In the genomic region with DNA sequence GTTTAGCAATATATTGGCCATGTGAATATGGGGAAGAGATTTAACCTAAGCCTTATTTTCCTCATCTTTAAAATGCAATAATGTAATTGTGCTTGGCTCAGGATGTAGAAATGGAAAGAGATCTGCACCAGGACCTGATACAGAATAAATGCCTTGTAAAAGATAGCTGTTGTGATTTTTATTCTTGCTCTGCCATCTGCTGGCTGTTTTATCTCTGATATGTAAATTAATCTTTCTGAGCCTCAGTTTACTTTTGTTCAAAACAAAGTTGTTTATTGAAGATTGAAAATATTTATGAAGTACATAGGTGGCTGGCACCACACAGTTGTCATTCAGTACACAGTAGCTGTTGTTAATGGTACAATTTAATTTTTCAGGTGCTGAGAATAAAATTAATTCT, we compare ENCODE assay signal across 11 cellular contexts. TPM values are rescaled to one million over a fixed set of nuclear protein-coding genes. Genes with fewer than 3 reads are reported as not detected.
DNase-seq lines count a peak whose midpoint lies in the region; ATAC-seq and TF ChIP-seq lines count a peak whose summit lies in the region.
"Had no signal": no experiment of that assay in that cellular context is flagged by ENCODE, and none has a peak within 500 bp of the region (broad histone marks: within the 10 kb centered on the region; RNA-seq: fewer than 3 reads in every experiment).

No MANE protein-coding gene starts in this region.

- H4K20me1 ChIP-seq in DOHH2 (ENCODE audit: control insufficient read depth, insufficient read depth, low read depth, low read length) = 0 out of 2 replicates have a peak, but pooled peaks cover 2% of the 10 kb centered on the region

- no peaks in the 10 kb centered on the region for H3K4me1 Mint-ChIP-seq in endothelial cell (ENCODE audit: unreplicated experiment)

- peaks cover 3% of the 10 kb centered on the region; the same call in 1 of the 2 replicates for H3K79me2 ChIP-seq in DOHH2 (ENCODE audit: control insufficient read depth, low read length)

- intact Hi-C loops in ovary (cut with DNase I) (no loop called here), esophagus squamous epithelium (cut with DNase I) (no loop called here)

- DNase-seq in NAMALWA (ENCODE audit: low spot score) (peak; percentile 25), endothelial cell (ENCODE audit: low spot score) (no peak), ovary (no peak), AG08395 (ENCODE audit: low spot score) (no peak), esophagus squamous epithelium (lab: John Stamatoyannopoulos, UW) (no peak)
- DNase-seq: amniotic stem cell, DMS79 treated with DMSO at 0.1 percent for 48 hours, NCI-H1694 treated with DMSO at 0.1 percent for 48 hours had no signal

- ATAC-seq in GM19455 (IDR thresholded peaks at IDR 0.05; ENCODE audit: unreplicated experiment) = no peak
- ATAC-seq in GM21619 (IDR thresholded peaks at IDR 0.05; ENCODE audit: unreplicated experiment) = no peak

- H3K4me2 ChIP-seq in DOHH2 (ENCODE audit: low read length) = no peak overlapping the region

- TF ChIP-seq EP300 in ovary (IDR thresholded peaks at IDR 0.05) = no peak

- no peaks in the 10 kb centered on the region for H3K9me3 Mint-ChIP-seq in endothelial cell (ENCODE audit: unreplicated experiment)

- peaks cover 1% of the 10 kb centered on the region for H3K27me3 Mint-ChIP-seq in endothelial cell (ENCODE audit: unreplicated experiment)

- TF ChIP-seq CTCF in DOHH2 (IDR thresholded peaks at IDR 0.05; ENCODE audit: low read depth, low read length, poor library complexity, severe bottlenecking) (peak; percentile 44), endothelial cell (IDR thresholded peaks at IDR 0.05; ENCODE audit: unreplicated experiment) (peak; percentile 16), ovary (IDR thresholded peaks at IDR 0.05) (peak in 2 of 3 donors; percentile 16 to 38), esophagus squamous epithelium (IDR thresholded peaks at IDR 0.05) (peak in 1 of 6 experiments; percentile 38)

- H3F3A ChIP-seq in DOHH2 (ENCODE audit: control insufficient read depth, insufficient read depth) = peaks cover 3% of the 10 kb centered on the region; the same call in 1 of the 2 replicates

- H3K9me3 ChIP-seq in DOHH2 (ENCODE audit: control insufficient read depth, insufficient read depth, low read length) (no peaks in the 10 kb centered on the region), ovary (no peaks in the 10 kb centered on the region), esophagus squamous epithelium (no peaks in the 10 kb centered on the region)

- no peak overlapping the region for H3K27ac Mint-ChIP-seq in endothelial cell (ENCODE audit: unreplicated experiment)

- no peaks in the 10 kb centered on the region for H3K9me2 ChIP-seq in DOHH2 (replicated peaks; ENCODE audit: control insufficient read depth, low read length)

- H3K27ac ChIP-seq in DOHH2 (ENCODE audit: low read depth, low read length) (no peak overlapping the region), ovary (no peak overlapping the region), esophagus squamous epithelium (no peak overlapping the region)

- H3K36me3 ChIP-seq in DOHH2 (ENCODE audit: control insufficient read depth, low read length) = no peaks in the 10 kb centered on the region
- no peaks in the 10 kb centered on the region for H3K36me3 ChIP-seq in ovary
- H3K36me3 ChIP-seq in esophagus squamous epithelium = no peaks in the 10 kb centered on the region

- H3K36me3 Mint-ChIP-seq in endothelial cell (ENCODE audit: low read depth, unreplicated experiment) = no peaks in the 10 kb centered on the region

- no peaks in the 10 kb centered on the region for H3K27me3 ChIP-seq in DOHH2 (ENCODE audit: control insufficient read depth, low read length)
- no peaks in the 10 kb centered on the region for H3K27me3 ChIP-seq in ovary
- H3K27me3 ChIP-seq in esophagus squamous epithelium = no peaks in the 10 kb centered on the region

- H3K4me1 ChIP-seq in DOHH2 (ENCODE audit: control insufficient read depth, low read length) (no peaks in the 10 kb centered on the region), ovary (ENCODE audit: insufficient read depth) (peaks cover 10% of the 10 kb centered on the region), esophagus squamous epithelium (peaks cover 0 to 48% (median 12%) of the 10 kb centered on the region in 3 donors)

- no peak overlapping the region for H3K4me3 ChIP-seq in DOHH2 (ENCODE audit: low read length)
- no peak overlapping the region for H3K4me3 ChIP-seq in ovary
- H3K4me3 ChIP-seq in esophagus squamous epithelium = no peak overlapping the region

- TF ChIP-seq POLR2A in ovary (IDR thresholded peaks at IDR 0.05) (no peak), esophagus squamous epithelium (IDR thresholded peaks at IDR 0.05) (no peak)

- no peak overlapping the region for H3K4me3 Mint-ChIP-seq in endothelial cell (ENCODE audit: unreplicated experiment)

RNA-seq across cellular contexts. Expression of a gene that starts 21.9 kb away (rescaled TPM):
- 39.0 TPM for total RNA-seq in endothelial cell (ENCODE audit: unreplicated experiment)
- 10 to 100 TPM; 27.2 to 37.1 (median 32.8) TPM for total RNA-seq in ovary
- 10 to 100 TPM in 1 of 2 donors, 1 to 10 TPM in 1; 9.8 to 17.8 TPM for polyA plus RNA-seq in ovary
- 10 to 100 TPM; 13.9 to 27.8 (median 18.4) TPM for total RNA-seq in esophagus squamous epithelium

RNA-seq across cellular contexts. Expression of a gene that starts 50.0 kb away (rescaled TPM):
- total RNA-seq in endothelial cell (ENCODE audit: unreplicated experiment) = 14.4 TPM
- total RNA-seq in ovary = 10 to 100 TPM in 5 of 7 donors, 1 to 10 TPM in 2; 3.5 to 27.2 (median 18.6) TPM
- 10 to 100 TPM in 1 of 2 donors, 1 to 10 TPM in 1; 4.3 to 12.3 TPM for polyA plus RNA-seq in ovary
- total RNA-seq in esophagus squamous epithelium = 10 to 100 TPM; 11.2 to 13.5 (median 12.3) TPM
